Comparison of ENCODE assay signal across 8 cellular contexts in genomic region chr5:32312194-32312681, GRCh38. TPM values are rescaled to one million over a fixed set of nuclear protein-coding genes. Genes with fewer than 3 reads are reported as not detected.
DNase-seq lines count a peak whose midpoint lies in the region; ATAC-seq and TF ChIP-seq lines count a peak whose summit lies in the region.

No MANE protein-coding gene starts in this region.

- H3K4me1 ChIP-seq in HUES48 (ENCODE audit: control insufficient read depth, insufficient read depth, low read length), result peaks cover 10% of the 10 kb centered on the region
- peaks cover 0 to 50% (median 39%) of the 10 kb centered on the region in 4 donors for H3K4me1 ChIP-seq in sigmoid colon

- H3F3A ChIP-seq in SU-DHL-6 (ENCODE audit: insufficient read depth), result peaks cover 16% of the 10 kb centered on the region

- H3K79me2 ChIP-seq in SU-DHL-6 (ENCODE audit: insufficient read depth, low read length), result peaks cover 47% of the 10 kb centered on the region

- peak overlapping the region; percentile 74 for H2AFZ ChIP-seq in SU-DHL-6 (ENCODE audit: low read depth, low read length, severe bottlenecking)

- H3K9ac ChIP-seq in HUES48 (ENCODE audit: low read depth, low read length) (peak overlapping the region; percentile 81), SU-DHL-6 (ENCODE audit: low read length) (peak overlapping the region; percentile 89)

- in situ Hi-C loops in astrocyte of the spinal cord (cut with HindIII; ENCODE audit: low sequenced_read_pairs), result no loop called here

- no peaks in the 10 kb centered on the region for H3K9me3 ChIP-seq in HUES48 (ENCODE audit: control insufficient read depth, insufficient read depth, low read length)
- no peaks in the 10 kb centered on the region for H3K9me3 ChIP-seq in SU-DHL-6 (ENCODE audit: insufficient read depth, low read length)
- no peaks in the 10 kb centered on the region for H3K9me3 ChIP-seq in sigmoid colon

- TF ChIP-seq CTCF in SU-DHL-6 (IDR thresholded peaks at IDR 0.05; ENCODE audit: insufficient read depth, low read length, poor library complexity, severe bottlenecking), result no peak
- no peak for TF ChIP-seq CTCF in astrocyte of the spinal cord (IDR thresholded peaks at IDR 0.05; ENCODE audit: low read depth, low read length)
- TF ChIP-seq CTCF in sigmoid colon (IDR thresholded peaks at IDR 0.05), result no peak

- H3K27me3 ChIP-seq in HUES48 (ENCODE audit: control insufficient read depth, insufficient read depth, low read length), result no peaks in the 10 kb centered on the region
- H3K27me3 ChIP-seq in SU-DHL-6 (ENCODE audit: low read length), result no peaks in the 10 kb centered on the region
- no peaks in the 10 kb centered on the region for H3K27me3 ChIP-seq in sigmoid colon

- 0% methylated on average over 46 of the region's 46 CpGs for WGBS in sigmoid colon, 2 donors

- intact Hi-C loops in sigmoid colon (cut with DNase I), result loop anchor here (2.0 to 10.0 kb wide), 5 partner anchors 55 to 275 kb away; partner anchors contain the start of genes GOLPH3 and SUB1

- H3K27ac ChIP-seq in HUES48 (ENCODE audit: low read depth, low read length) (peak overlapping the region; percentile 78), SU-DHL-6 (ENCODE audit: low read depth, low read length) (peak overlapping the region; percentile 67), sigmoid colon (peak overlapping the region; percentile 97 to 100 (median 98))

- peak in 3 of 4 donors; percentile 22 to 77 (median 63) for TF ChIP-seq EP300 in sigmoid colon (IDR thresholded peaks at IDR 0.05)

- peak overlapping the region; percentile 95 for H3K4me3 ChIP-seq in HUES48 (ENCODE audit: low read depth, low read length)
- peak overlapping the region; percentile 69 for H3K4me3 ChIP-seq in SU-DHL-6 (ENCODE audit: insufficient read depth, low read length, poor library complexity, severe bottlenecking)
- peak overlapping the region; percentile 66 for H3K4me3 ChIP-seq in astrocyte of the spinal cord (ENCODE audit: low read depth, low read length)
- peak overlapping the region; percentile 76 to 97 (median 94) for H3K4me3 ChIP-seq in sigmoid colon

- TF ChIP-seq POLR2A in sigmoid colon (IDR thresholded peaks at IDR 0.05), result peak; percentile 37 to 55

- peak overlapping the region; percentile 99 for H3K4me2 ChIP-seq in SU-DHL-6 (ENCODE audit: low read depth, low read length, poor library complexity, severe bottlenecking)

- peaks cover 4% of the 10 kb centered on the region for H3K36me3 ChIP-seq in HUES48 (ENCODE audit: control insufficient read depth, insufficient read depth, low read length)
- no peaks in the 10 kb centered on the region for H3K36me3 ChIP-seq in SU-DHL-6 (ENCODE audit: low read length)
- H3K36me3 ChIP-seq in sigmoid colon, result no peaks in the 10 kb centered on the region

- no peaks in the 10 kb centered on the region for H4K20me1 ChIP-seq in SU-DHL-6 (ENCODE audit: low read depth, low read length)

- peak; percentile 28 for ATAC-seq in GM21447 (IDR thresholded peaks at IDR 0.05; ENCODE audit: unreplicated experiment)

- H3K9me2 ChIP-seq in SU-DHL-6 (replicated peaks; ENCODE audit: insufficient read depth, low read length), result no peaks in the 10 kb centered on the region

- peak; percentile 19 for DNase-seq in DMS 273 treated with DMSO at 0.1 percent for 48 hours (lab: John Stamatoyannopoulos, UW)
- peak; percentile 72 for DNase-seq in astrocyte of the spinal cord (ENCODE audit: low read depth, low spot score)
- peak in 43 of 51 donors; percentile 3 to 69 (median 40) for DNase-seq in hypothalamus (lab: John Stamatoyannopoulos, UW)
- DNase-seq in sigmoid colon, result peak; percentile 93
- DNase-seq in cerebellar cortex (ENCODE audit: low spot score), result no peak

RNA-seq across cellular contexts. Expression of gene MTMR12, which starts 0.5 kb away (rescaled TPM):
- total RNA-seq in sigmoid colon, result 10 to 100 TPM; 26.7 to 49.9 (median 36.0) TPM
- polyA plus RNA-seq in sigmoid colon, result 10 to 100 TPM in 1 of 3 donors, 1 to 10 TPM in 2; 6.5 to 11.5 (median 8.4) TPM
